ENCODE assay signal across 8 cellular contexts in genomic region chr22:45413013-45413367, GRCh38. TPM values are rescaled to one million over a fixed set of nuclear protein-coding genes. Genes with fewer than 3 reads are reported as not detected.
DNase-seq lines count a peak whose midpoint lies in the region; ATAC-seq, FAIRE-seq and TF ChIP-seq lines count a peak whose summit lies in the region.

No MANE protein-coding gene starts in this region.

- H4K20me1 ChIP-seq in HepG2 (ENCODE audit: insufficient read depth, low read length) = no peaks in the 10 kb centered on the region

- intact Hi-C loops in activated CD4-positive, alpha-beta T cell treated with anti-CD3 and anti-CD28 coated beads, Interleukin-2, amount 10 ng/mL, durations not matched to agents 24 days and 14 days (cut with micrococcal nuclease) = loop anchor here (2.0 kb wide), 1 partner anchor 94 kb away; no protein-coding TSS in a partner anchor
- intact Hi-C loops in HepG2 (cut with micrococcal nuclease; ENCODE audit: unreplicated experiment) = no loop called here

- peaks cover 11% of the 10 kb centered on the region for H3K36me3 Mint-ChIP-seq in activated CD4-positive, alpha-beta T cell treated with anti-CD3 and anti-CD28 coated beads, Interleukin-2, amount 10 ng/mL, durations not matched to agents 24 days and 14 days (ENCODE audit: low read depth)
- peaks cover 5% of the 10 kb centered on the region for H3K36me3 Mint-ChIP-seq in activated T-helper 17 cell treated with anti-CD3 and anti-CD28 coated beads, Interleukin-2, amount 50 U/mL, for 72 hours (ENCODE audit: low read depth)

- no peak for ATAC-seq in activated T-helper 17 cell treated with anti-CD3 and anti-CD28 coated beads, Interleukin-2, amount 50 U/mL, for 72 hours (replicated peaks)
- ATAC-seq in HepG2 (no peak; the same call in 1 of the 3 replicates), HG03354 (IDR thresholded peaks at IDR 0.05; ENCODE audit: poor library complexity, severe bottlenecking, unreplicated experiment) (no peak), GM18868 (IDR thresholded peaks at IDR 0.05; ENCODE audit: unreplicated experiment) (no peak)

- H3K9me3 ChIP-seq in HepG2 (ENCODE audit: low read length) (no peaks in the 10 kb centered on the region), subcutaneous abdominal adipose tissue (ENCODE audit: control insufficient read depth in 5 of 5, low read length in 5 of 5) (no peaks in the 10 kb centered on the region)

- H3K4me2 ChIP-seq in HepG2 (ENCODE audit: low read depth, low read length) = no peak overlapping the region

- in situ Hi-C loops in HepG2 (cut with HindIII; ENCODE audit: extremely low pct_ligation_motif_present, low pct_unique_long_range_greater_than_20kb) = no loop called here

- no peaks in the 10 kb centered on the region for H3K9me3 Mint-ChIP-seq in activated CD4-positive, alpha-beta T cell treated with anti-CD3 and anti-CD28 coated beads, Interleukin-2, amount 10 ng/mL, durations not matched to agents 24 days and 14 days
- H3K9me3 Mint-ChIP-seq in activated T-helper 17 cell treated with anti-CD3 and anti-CD28 coated beads, Interleukin-2, amount 50 U/mL, for 72 hours = no peaks in the 10 kb centered on the region

- TF ChIP-seq EP300 in HepG2 (IDR thresholded peaks at IDR 0.05; ENCODE audit: low read depth in 2 of 2, low read length in 2 of 2) = no peak
- TF ChIP-seq EP300 in HepG2 (CRISPR knock-in tag; IDR thresholded peaks at IDR 0.05; ENCODE audit: borderline replicate concordance) = no peak

- WGBS in HepG2 (ENCODE audit: low lambda C conversion rate) = 93% methylated on average over 26 of the region's 27 CpGs

- H3K4me1 ChIP-seq in HepG2 (ENCODE audit: insufficient read depth, low read length) (peaks cover 10% of the 10 kb centered on the region; the same call in 1 of the 2 replicates), subcutaneous abdominal adipose tissue (ENCODE audit: control insufficient read depth in 5 of 5, insufficient read depth in 5 of 5, low read length in 5 of 5) (peaks cover 0 to 14% (median 11%) of the 10 kb centered on the region in 5 donors)

- H3K4me3 ChIP-seq in HepG2 (replicated peaks in 1 of 3; ENCODE audit: insufficient read depth in 1 of 3, low read depth in 2 of 3, low read length in 3 of 3) = no peak overlapping the region
- H3K4me3 ChIP-seq in subcutaneous abdominal adipose tissue (ENCODE audit: low read depth in 1 of 5, low read length in 5 of 5) = peak overlapping the region in 3 of 5 donors; percentile 71 to 80 (median 73)

- TF ChIP-seq POLR2A in HepG2 (IDR thresholded peaks at IDR 0.05; ENCODE audit: insufficient read depth in 1 of 2, low read depth in 2 of 2, low read length in 2 of 2) = no peak

- peaks cover 15% of the 10 kb centered on the region for H3K4me1 Mint-ChIP-seq in activated CD4-positive, alpha-beta T cell treated with anti-CD3 and anti-CD28 coated beads, Interleukin-2, amount 10 ng/mL, durations not matched to agents 24 days and 14 days
- peaks cover 5% of the 10 kb centered on the region for H3K4me1 Mint-ChIP-seq in activated T-helper 17 cell treated with anti-CD3 and anti-CD28 coated beads, Interleukin-2, amount 50 U/mL, for 72 hours

- no peaks in the 10 kb centered on the region for H3K79me2 ChIP-seq in HepG2 (ENCODE audit: insufficient read depth, low read length)

- TF ChIP-seq CTCF in HepG2 (CRISPR knock-in tag; IDR thresholded peaks at IDR 0.05) = no peak

- CTCF ChIA-PET in HepG2 (lab: Yijun Ruan, JAX; ENCODE audit: low intra/inter-chr PET ratio, low total read pairs) = no interaction called here

- POLR2A ChIA-PET in HepG2 (lab: Yijun Ruan, JAX) = no interaction called here

- FAIRE-seq in HepG2 (lab: Jason Lieb, UNC) = no peak

- no peak overlapping the region for H3K9ac ChIP-seq in HepG2 (ENCODE audit: insufficient read depth, low read depth, low read length)
- no peak overlapping the region for H3K9ac ChIP-seq in subcutaneous abdominal adipose tissue (ENCODE audit: low read length in 5 of 5)

- BruUV-seq in HepG2 (replicated peaks; lab: Mats Ljungman, UMichigan) = no TSS peak

- no peak overlapping the region for H2AFZ ChIP-seq in HepG2 (ENCODE audit: low read length)

- H3K27ac Mint-ChIP-seq in activated CD4-positive, alpha-beta T cell treated with anti-CD3 and anti-CD28 coated beads, Interleukin-2, amount 10 ng/mL, durations not matched to agents 24 days and 14 days = peak overlapping the region; percentile 87
- H3K27ac Mint-ChIP-seq in activated T-helper 17 cell treated with anti-CD3 and anti-CD28 coated beads, Interleukin-2, amount 50 U/mL, for 72 hours = peak overlapping the region; percentile 52

- no peak for TF ChIP-seq RAD21 in HepG2 (CRISPR knock-in tag; IDR thresholded peaks at IDR 0.05)

- H3K4me3 Mint-ChIP-seq in activated CD4-positive, alpha-beta T cell treated with anti-CD3 and anti-CD28 coated beads, Interleukin-2, amount 10 ng/mL, durations not matched to agents 24 days and 14 days = peak overlapping the region; percentile 79
- peak overlapping the region; percentile 91 for H3K4me3 Mint-ChIP-seq in activated T-helper 17 cell treated with anti-CD3 and anti-CD28 coated beads, Interleukin-2, amount 50 U/mL, for 72 hours

- H3K27me3 Mint-ChIP-seq in activated CD4-positive, alpha-beta T cell treated with anti-CD3 and anti-CD28 coated beads, Interleukin-2, amount 10 ng/mL, durations not matched to agents 24 days and 14 days = no peaks in the 10 kb centered on the region
- no peaks in the 10 kb centered on the region for H3K27me3 Mint-ChIP-seq in activated T-helper 17 cell treated with anti-CD3 and anti-CD28 coated beads, Interleukin-2, amount 50 U/mL, for 72 hours

- DNase-seq in activated CD4-positive, alpha-beta T cell treated with anti-CD3 and anti-CD28 coated beads, Interleukin-2, amount 10 ng/mL, durations not matched to agents 24 days and 14 days = no peak
- DNase-seq in activated CD4-positive, alpha-beta T cell treated with anti-CD3 and anti-CD28 coated beads, Interleukin-2, amount 50 U/mL, for 1 hour = no peak
- no peak for DNase-seq in HepG2 (ENCODE audit: low spot score)
- DNase-seq in NCI-H1436 treated with DMSO at 0.1 percent for 48 hours (lab: John Stamatoyannopoulos, UW) = no peak

- H3K27me3 ChIP-seq in HepG2 (ENCODE audit: control insufficient read depth in 1 of 2, insufficient read depth in 2 of 2, low read length in 2 of 2) (peaks cover 2 to 8% of the 10 kb centered on the region in 2 experiments; a peak in 1 of 5 replicates), subcutaneous abdominal adipose tissue (ENCODE audit: control insufficient read depth in 5 of 5, insufficient read depth in 4 of 5, low read length in 5 of 5) (no peaks in the 10 kb centered on the region)

- H3K27ac ChIP-seq in HepG2 (ENCODE audit: extremely low read length, insufficient read depth, low read length) = no peak overlapping the region
- no peak overlapping the region for H3K27ac ChIP-seq in subcutaneous abdominal adipose tissue (ENCODE audit: low read depth, low read length)

- no peaks in the 10 kb centered on the region for H3K36me3 ChIP-seq in HepG2 (replicated peaks in 1 of 2; ENCODE audit: control insufficient read depth in 1 of 2, insufficient read depth in 2 of 2, low read length in 2 of 2)
- no peaks in the 10 kb centered on the region for H3K36me3 ChIP-seq in subcutaneous abdominal adipose tissue (ENCODE audit: control insufficient read depth in 5 of 5, insufficient read depth in 5 of 5, low read length in 5 of 5)

RNA-seq across cellular contexts. Expression of gene SMC1B, which starts 0.4 kb away (rescaled TPM):
- total RNA-seq in activated CD4-positive, alpha-beta T cell treated with anti-CD3 and anti-CD28 coated beads, Interleukin-2, amount 10 ng/mL, durations not matched to agents 24 days and 14 days = 0.56 and 0.59 TPM in 2 replicates
- 1 to 10 TPM in 1 of 2 donors, under 1 TPM in 1; 0.43 to 1.7 TPM for total RNA-seq in activated T-helper 17 cell treated with anti-CD3 and anti-CD28 coated beads, Interleukin-2, amount 50 U/mL, for 72 hours
- total RNA-seq in HepG2 (2016; rRNA removed; fragmentation: Illumina TruSeq; extraction: Trizol) = not detected in 2 replicates
- total RNA-seq in HepG2 (2016; cell fraction: cytosol; rRNA removed; fragmentation: Illumina TruSeq; extraction: Trizol; ENCODE audit: low read depth) = not detected in 2 replicates
- total RNA-seq in HepG2 (2016; cell fraction: insoluble cytoplasmic fraction; rRNA removed; fragmentation: Illumina TruSeq; extraction: Trizol) = not detected in 2 replicates
- not detected in 2 replicates for total RNA-seq in HepG2 (2016; cell fraction: membrane; rRNA removed; fragmentation: Illumina TruSeq; extraction: Trizol)
- total RNA-seq in HepG2 (2016; cell fraction: nucleus; rRNA removed; fragmentation: Illumina TruSeq; extraction: Trizol) = not detected in 2 replicates
- not detected in 2 replicates for polyA plus RNA-seq in HepG2 (2011; rRNA removed)
- not detected in 2 replicates for polyA plus RNA-seq in HepG2 (2011; cell fraction: cytosol; rRNA removed)
- not detected in 2 replicates for polyA plus RNA-seq in HepG2 (2011; cell fraction: nucleus; rRNA removed)
- polyA plus RNA-seq in HepG2 (2012) = 0.04 TPM in 1 of 2 replicates, not detected in the other
- not detected in 2 replicates for polyA plus RNA-seq in HepG2 (2016; cell fraction: cytosol; fragmentation: Illumina TruSeq; extraction: Trizol; ENCODE audit: low read depth)
- polyA plus RNA-seq in HepG2 (2016; cell fraction: insoluble cytoplasmic fraction; fragmentation: Illumina TruSeq; extraction: Trizol; ENCODE audit: low read depth) = not detected in 2 replicates
- polyA plus RNA-seq in HepG2 (2016; cell fraction: membrane; fragmentation: Illumina TruSeq; extraction: Trizol; ENCODE audit: low read depth) = not detected in 2 replicates
- polyA plus RNA-seq in HepG2 (2016; cell fraction: nucleus; fragmentation: Illumina TruSeq; extraction: Trizol; ENCODE audit: insufficient read depth, low read depth) = not detected in 2 replicates
- not detected in 2 replicates for polyA minus RNA-seq in HepG2 (2011; rRNA and poly(A)+ RNA removed; ENCODE audit: low replicate concordance)
- polyA minus RNA-seq in HepG2 (2011; cell fraction: cytosol; rRNA and poly(A)+ RNA removed) = not detected in 2 replicates
- polyA minus RNA-seq in HepG2 (2011; cell fraction: nucleus; rRNA and poly(A)+ RNA removed) = not detected in 2 replicates

RNA-seq across cellular contexts. Expression of gene RIBC2, which starts 0.5 kb away (rescaled TPM):
- total RNA-seq in activated CD4-positive, alpha-beta T cell treated with anti-CD3 and anti-CD28 coated beads, Interleukin-2, amount 10 ng/mL, durations not matched to agents 24 days and 14 days = 12.4 and 13.5 TPM in 2 replicates
- total RNA-seq in activated T-helper 17 cell treated with anti-CD3 and anti-CD28 coated beads, Interleukin-2, amount 50 U/mL, for 72 hours = 10 to 100 TPM in 1 of 2 donors, 1 to 10 TPM in 1; 6.5 to 11.1 TPM
- 0.55 and 0.81 TPM in 2 replicates for total RNA-seq in HepG2 (2016; rRNA removed; fragmentation: Illumina TruSeq; extraction: Trizol)
- total RNA-seq in HepG2 (2016; cell fraction: cytosol; rRNA removed; fragmentation: Illumina TruSeq; extraction: Trizol; ENCODE audit: low read depth) = 0.53 TPM in 1 of 2 replicates, not detected in the other
- 0.50 and 0.54 TPM in 2 replicates for total RNA-seq in HepG2 (2016; cell fraction: insoluble cytoplasmic fraction; rRNA removed; fragmentation: Illumina TruSeq; extraction: Trizol)
- total RNA-seq in HepG2 (2016; cell fraction: membrane; rRNA removed; fragmentation: Illumina TruSeq; extraction: Trizol) = 0.19 and 0.24 TPM in 2 replicates
- total RNA-seq in HepG2 (2016; cell fraction: nucleus; rRNA removed; fragmentation: Illumina TruSeq; extraction: Trizol) = 0.97 and 1.2 TPM in 2 replicates
- polyA plus RNA-seq in HepG2 (2011; rRNA removed) = not detected in 2 replicates
- 0.08 TPM in 1 of 2 replicates, not detected in the other for polyA plus RNA-seq in HepG2 (2011; cell fraction: cytosol; rRNA removed)
- polyA plus RNA-seq in HepG2 (2011; cell fraction: nucleus; rRNA removed) = 0.19 and 0.39 TPM in 2 replicates
- polyA plus RNA-seq in HepG2 (2012) = not detected in 2 replicates
- 0.24 TPM in 1 of 2 replicates, not detected in the other for polyA plus RNA-seq in HepG2 (2016; cell fraction: cytosol; fragmentation: Illumina TruSeq; extraction: Trizol; ENCODE audit: low read depth)
- 0.72 and 0.81 TPM in 2 replicates for polyA plus RNA-seq in HepG2 (2016; cell fraction: insoluble cytoplasmic fraction; fragmentation: Illumina TruSeq; extraction: Trizol; ENCODE audit: low read depth)
- polyA plus RNA-seq in HepG2 (2016; cell fraction: membrane; fragmentation: Illumina TruSeq; extraction: Trizol; ENCODE audit: low read depth) = 0.16 and 0.27 TPM in 2 replicates
- 0.76 and 2.4 TPM in 2 replicates for polyA plus RNA-seq in HepG2 (2016; cell fraction: nucleus; fragmentation: Illumina TruSeq; extraction: Trizol; ENCODE audit: insufficient read depth, low read depth)
- polyA minus RNA-seq in HepG2 (2011; rRNA and poly(A)+ RNA removed; ENCODE audit: low replicate concordance) = 0.28 and 1.9 TPM in 2 replicates
- 0.44 TPM in 1 of 2 replicates, not detected in the other for polyA minus RNA-seq in HepG2 (2011; cell fraction: cytosol; rRNA and poly(A)+ RNA removed)
- 0.52 and 0.75 TPM in 2 replicates for polyA minus RNA-seq in HepG2 (2011; cell fraction: nucleus; rRNA and poly(A)+ RNA removed)

Comparison
In these comparisons a context has a peak if more than half of its experiments do, and no peak if none do; other contexts are left out.
1. H3K4me3 ChIP-seq: peak in subcutaneous abdominal adipose tissue (3 of 5); none in HepG2 (0 of 3).